1 cellular context compared by ENCODE assay signal in the genomic region with DNA sequence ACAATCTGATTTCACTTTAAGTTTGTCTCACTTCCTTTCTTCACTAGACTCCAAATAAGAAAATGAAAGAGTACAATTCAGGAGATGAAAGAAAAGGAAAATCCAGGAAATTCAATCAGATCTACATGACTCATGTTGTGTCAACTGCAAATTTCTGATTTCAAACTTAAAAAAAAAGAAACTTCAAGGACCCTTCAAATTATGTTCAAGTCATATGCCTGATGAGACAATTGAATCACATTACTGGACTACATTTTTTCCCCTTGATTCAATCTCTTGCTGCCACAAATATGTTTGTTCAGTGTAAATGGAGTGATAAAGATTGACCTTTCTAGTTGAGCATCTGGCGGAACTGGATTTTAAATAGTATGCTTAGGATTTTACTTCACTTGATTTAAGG.
TF ChIP-seq lines count a peak whose summit lies in the region.

No MANE protein-coding gene starts in this region.

TF ChIP-seq in H1, 55 proteins besides CTCF, POLR2A, EP300 and RAD21 (continued from another document):
- TF ChIP-seq RXRA (IDR thresholded peaks at IDR 0.05; ENCODE audit: insufficient read depth, low read depth, low read length) (no peak), SP2 (IDR thresholded peaks at IDR 0.05; ENCODE audit: low read length) (no peak)
TF ChIP-seq in H1: peak in this region for 0.
